ENCODE assay signal across 8 cellular contexts in genomic region chr17:56592487-56593072, GRCh38. TPM values are rescaled to one million over a fixed set of nuclear protein-coding genes. Genes with fewer than 3 reads are reported as not detected.
DNase-seq lines count a peak whose midpoint lies in the region; ATAC-seq and TF ChIP-seq lines count a peak whose summit lies in the region.

No MANE protein-coding gene starts in this region.

- ATAC-seq in HG03095 (IDR thresholded peaks at IDR 0.05; ENCODE audit: unreplicated experiment) (peak; percentile 65), mucosa of descending colon (peak; percentile 77)

- peaks cover 29% of the 10 kb centered on the region for H3K4me1 ChIP-seq in mucosa of descending colon (ENCODE audit: low read depth)

- intact Hi-C loops in mucosa of descending colon (cut with DNase I, micrococcal nuclease) = loop anchor here (1.0 to 5.0 kb wide), 2 partner anchors 124 to 125 kb away; no protein-coding TSS in a partner anchor

- H3K4me3 ChIP-seq in epithelial cell of esophagus (ENCODE audit: low read length) (peak overlapping the region; percentile 43), mucosa of descending colon (no peak overlapping the region)

- peak; percentile 66 to 75 (median 69) for DNase-seq in NCI-H1417 (lab: John Stamatoyannopoulos, UW)
- no peak for DNase-seq in NCI-H1417 treated with DMSO at 0.1 percent for 48 hours (lab: John Stamatoyannopoulos, UW)
- peak; percentile 70 for DNase-seq in NCI-H69 (lab: John Stamatoyannopoulos, UW)
- DNase-seq in activated CD8-positive, alpha-beta memory T cell treated with anti-CD3 and anti-CD28 coated beads for 48 hours (ENCODE audit: low read depth in 2 of 3, low spot score in 2 of 3) = peak; percentile 36 to 58 (median 44)
- DNase-seq in epithelial cell of esophagus (ENCODE audit: low read depth) = peak; percentile 39
- DNase-seq in mucosa of descending colon = peak in 2 of 3 donors; percentile 58 to 68
- peak; percentile 42 to 49 for DNase-seq in stimulated activated CD8-positive, alpha-beta memory T cell treated with anti-CD3 and anti-CD28 coated beads, Interleukin-7, amount 100 ng/mL, for 1 hour (ENCODE audit: low read depth in 2 of 2)

- no peaks in the 10 kb centered on the region for H3K9me3 ChIP-seq in mucosa of descending colon

- H3K36me3 ChIP-seq in mucosa of descending colon (ENCODE audit: low read depth) = no peaks in the 10 kb centered on the region

- TF ChIP-seq CTCF in epithelial cell of esophagus (IDR thresholded peaks at IDR 0.05; ENCODE audit: insufficient read depth, low read depth, low read length, missing control alignments) (peak; percentile 41), mucosa of descending colon (IDR thresholded peaks at IDR 0.05) (peak; percentile 91)

RNA-seq across cellular contexts. Expression of gene NOG, which starts 0.9 kb away (rescaled TPM):
- under 1 TPM in 2 of 3 donors, not detected in 1; 0.14 to 0.32 TPM for total RNA-seq in mucosa of descending colon
